ENCODE assay signal across 8 cellular contexts in the genomic region with DNA sequence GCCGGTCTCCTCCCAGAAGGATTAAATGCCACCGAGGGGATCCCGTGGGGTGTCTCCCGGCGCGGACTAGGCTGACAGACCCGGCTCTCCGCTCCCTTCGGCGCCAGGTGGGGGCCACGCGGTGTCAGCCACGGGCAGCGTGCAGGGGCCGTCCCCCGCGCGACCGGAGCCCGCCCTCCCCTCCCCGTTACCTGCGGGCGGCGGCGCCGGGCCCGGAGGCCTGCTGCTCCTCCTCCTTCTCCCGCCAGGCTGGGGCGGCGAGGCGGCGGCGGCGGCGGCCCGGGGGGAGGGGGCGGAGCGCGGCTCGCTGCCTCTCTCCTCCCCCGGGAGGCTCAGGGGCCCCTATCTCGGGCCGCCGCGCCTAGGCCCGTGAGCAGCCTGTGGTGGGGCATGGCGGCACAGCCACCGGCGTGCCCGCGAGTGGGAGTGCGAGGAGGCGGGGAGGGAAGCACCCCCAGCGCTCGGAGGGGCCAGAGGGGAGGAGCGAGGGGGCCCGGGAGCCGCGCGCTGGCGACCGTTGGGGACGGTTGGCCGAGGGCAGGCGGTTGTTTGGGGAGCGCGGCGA. TPM values are rescaled to one million over a fixed set of nuclear protein-coding genes. Genes with fewer than 3 reads are reported as not detected.
A peak's percentile ranks its signal among the peaks of the same experiment; 100 is the strongest.
DNase-seq lines count a peak whose midpoint lies in the region; ATAC-seq and TF ChIP-seq lines count a peak whose summit lies in the region.

No MANE protein-coding gene starts in this region.

- no peak overlapping the region for H2AFZ ChIP-seq in GM23338

- H3K36me3 Mint-ChIP-seq in GM23338 (ENCODE audit: low read depth), result peaks cover 10% of the 10 kb centered on the region
- H3K36me3 Mint-ChIP-seq in WTC11, result peaks cover 9% of the 10 kb centered on the region

- H3K4me2 ChIP-seq in GM23338, result peak overlapping the region; percentile 82

- H3K4me1 Mint-ChIP-seq in GM23338 (peaks cover 53% of the 10 kb centered on the region), WTC11 (peaks cover 61% of the 10 kb centered on the region)

- H3K27ac Mint-ChIP-seq in GM23338, result peak overlapping the region; percentile 22; the same call in 1 of the 2 replicates
- H3K27ac Mint-ChIP-seq in WTC11, result no peak overlapping the region

- H3K4me3 Mint-ChIP-seq in GM23338, result peak overlapping the region; percentile 90
- peak overlapping the region; percentile 88 for H3K4me3 Mint-ChIP-seq in WTC11

- POLR2A ChIA-PET in WTC11 (lab: Charles Lee), result interaction anchor here (1.0 kb wide), 1 partner anchor 70 kb away, joined by 4 read pairs; no protein-coding TSS in a partner anchor

- H3K36me3 ChIP-seq in GM23338 (ENCODE audit: insufficient read depth) (no peaks in the 10 kb centered on the region), kidney epithelial cell (ENCODE audit: control insufficient read depth, insufficient read depth, low read length) (no peaks in the 10 kb centered on the region)

- H3F3A ChIP-seq in GM23338 (replicated peaks; ENCODE audit: low read depth), result peaks cover 5% of the 10 kb centered on the region; the same call in 1 of the 2 replicates

- peaks cover 3% of the 10 kb centered on the region for H3K9me3 Mint-ChIP-seq in GM23338
- peaks cover 3% of the 10 kb centered on the region for H3K9me3 Mint-ChIP-seq in WTC11

- CTCF ChIA-PET in WTC11 (lab: Charles Lee), result interaction anchor here (0.6 to 1.0 kb wide), 5 partner anchors 23 to 469 kb away, joined by 3 to 5 read pairs (median 3); no protein-coding TSS in a partner anchor

- peak; percentile 55 for ATAC-seq in GM23338
- peak; percentile 31 for ATAC-seq in WTC11

- H3K79me2 ChIP-seq in GM23338 (replicated peaks; ENCODE audit: insufficient read depth), result peaks cover 47% of the 10 kb centered on the region

- H3K27ac ChIP-seq in GM23338 (ENCODE audit: low read depth), result peak overlapping the region; percentile 76; the same call in 1 of the 2 replicates

- peak overlapping the region; percentile 96 for H3K4me3 ChIP-seq in GM12865 (ENCODE audit: low read depth, low read length)
- H3K4me3 ChIP-seq in GM23338, result peak overlapping the region; percentile 61
- peak overlapping the region; percentile 77 for H3K4me3 ChIP-seq in LNCaP clone FGC (ENCODE audit: low read depth, low read length)
- peak overlapping the region; percentile 85 for H3K4me3 ChIP-seq in cardiac fibroblast (replicated peaks in 1 of 2; ENCODE audit: low read depth in 2 of 2, low read length in 2 of 2)
- H3K4me3 ChIP-seq in kidney epithelial cell (ENCODE audit: low read depth, low read length), result peak overlapping the region; percentile 91

- no peak for DNase-seq in GM12865 (ENCODE audit: low read depth)
- DNase-seq in GM23338 (ENCODE audit: low spot score), result peak; percentile 56
- no peak for DNase-seq in LNCaP clone FGC (ENCODE audit: low read depth)
- DNase-seq in WTC11 (ENCODE audit: low spot score), result peak; percentile 57
- peak; percentile 37 to 57 for DNase-seq in cardiac fibroblast (ENCODE audit: low read depth in 2 of 2)
- no peak for DNase-seq in kidney epithelial cell (ENCODE audit: low read depth)
- DNase-seq in stimulated activated CD4-positive, alpha-beta T cell treated with anti-CD3 and anti-CD28 coated beads, Interleukin-1b, Interleukin-23, amount 100 ng/mL, for 1 hour (ENCODE audit: low read depth in 2 of 2), result peak; percentile 33 to 40
- no peak for DNase-seq in NCI-H1694 treated with DMSO at 0.1 percent for 48 hours (lab: John Stamatoyannopoulos, UW)

- H3K27me3 Mint-ChIP-seq in GM23338 (ENCODE audit: insufficient read depth, low read depth, poor library complexity), result peaks cover 4% of the 10 kb centered on the region
- H3K27me3 Mint-ChIP-seq in WTC11 (ENCODE audit: low read depth), result no peaks in the 10 kb centered on the region

- no peak for TF ChIP-seq CTCF in GM12865 (IDR thresholded peaks at IDR 0.05; ENCODE audit: insufficient read depth, low read depth, low read length, missing control alignments)
- TF ChIP-seq CTCF in GM23338 (conservative IDR thresholded peaks at IDR 0.05; ENCODE audit: low read depth in 2 of 2), result no peak
- TF ChIP-seq CTCF in LNCaP clone FGC (IDR thresholded peaks at IDR 0.05; ENCODE audit: control insufficient read depth, extremely low read depth, insufficient read depth), result no peak
- TF ChIP-seq CTCF in WTC11 (IDR thresholded peaks at IDR 0.05), result no peak
- no peak for TF ChIP-seq CTCF in cardiac fibroblast (IDR thresholded peaks at IDR 0.05; ENCODE audit: low read depth, low read length)
- TF ChIP-seq CTCF in kidney epithelial cell (IDR thresholded peaks at IDR 0.05; ENCODE audit: insufficient read depth, low read length, poor library complexity, severe bottlenecking), result no peak

- H3K9me2 ChIP-seq in GM23338 (ENCODE audit: insufficient read depth), result no peaks in the 10 kb centered on the region

- no peaks in the 10 kb centered on the region for H3K27me3 ChIP-seq in GM23338 (ENCODE audit: insufficient read depth)
- no peaks in the 10 kb centered on the region for H3K27me3 ChIP-seq in kidney epithelial cell (ENCODE audit: control insufficient read depth, insufficient read depth, low read length)

- H4K20me1 ChIP-seq in GM23338 (replicated peaks; ENCODE audit: insufficient read depth), result no peaks in the 10 kb centered on the region; the same call in 1 of the 2 replicates

- H3K4me1 ChIP-seq in GM23338 (ENCODE audit: insufficient read depth), result peaks cover 60% of the 10 kb centered on the region

TF ChIP-seq in GM23338, 12 proteins besides CTCF, POLR2A, EP300 and RAD21:
- TF ChIP-seq, protein P1, sequence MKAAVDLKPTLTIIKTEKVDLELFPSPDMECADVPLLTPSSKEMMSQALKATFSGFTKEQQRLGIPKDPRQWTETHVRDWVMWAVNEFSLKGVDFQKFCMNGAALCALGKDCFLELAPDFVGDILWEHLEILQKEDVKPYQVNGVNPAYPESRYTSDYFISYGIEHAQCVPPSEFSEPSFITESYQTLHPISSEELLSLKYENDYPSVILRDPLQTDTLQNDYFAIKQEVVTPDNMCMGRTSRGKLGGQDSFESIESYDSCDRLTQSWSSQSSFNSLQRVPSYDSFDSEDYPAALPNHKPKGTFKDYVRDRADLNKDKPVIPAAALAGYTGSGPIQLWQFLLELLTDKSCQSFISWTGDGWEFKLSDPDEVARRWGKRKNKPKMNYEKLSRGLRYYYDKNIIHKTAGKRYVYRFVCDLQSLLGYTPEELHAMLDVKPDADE (IDR thresholded peaks at IDR 0.05), result no peak
- no peak for TF ChIP-seq STAT1 (IDR thresholded peaks at IDR 0.05; ENCODE audit: unreplicated experiment)

TF ChIP-seq in WTC11, 78 proteins besides CTCF, POLR2A, EP300 and RAD21 (continues in another document):
- TF ChIP-seq OVOL2 (CRISPR knock-in tag; IDR thresholded peaks at IDR 0.05; ENCODE audit: borderline replicate concordance), result no peak
- no peak; the same call in 1 of the 2 replicates for TF ChIP-seq ZNF232 (CRISPR knock-in tag; IDR thresholded peaks at IDR 0.05)
- no peak for TF ChIP-seq ZNF121 (CRISPR knock-in tag; IDR thresholded peaks at IDR 0.05)
- no peak for TF ChIP-seq SP1 (CRISPR knock-in tag; conservative IDR thresholded peaks at IDR 0.05)
- no peak for TF ChIP-seq FOXJ3 (CRISPR knock-in tag; IDR thresholded peaks at IDR 0.05; ENCODE audit: borderline replicate concordance)
- TF ChIP-seq, protein P2, sequence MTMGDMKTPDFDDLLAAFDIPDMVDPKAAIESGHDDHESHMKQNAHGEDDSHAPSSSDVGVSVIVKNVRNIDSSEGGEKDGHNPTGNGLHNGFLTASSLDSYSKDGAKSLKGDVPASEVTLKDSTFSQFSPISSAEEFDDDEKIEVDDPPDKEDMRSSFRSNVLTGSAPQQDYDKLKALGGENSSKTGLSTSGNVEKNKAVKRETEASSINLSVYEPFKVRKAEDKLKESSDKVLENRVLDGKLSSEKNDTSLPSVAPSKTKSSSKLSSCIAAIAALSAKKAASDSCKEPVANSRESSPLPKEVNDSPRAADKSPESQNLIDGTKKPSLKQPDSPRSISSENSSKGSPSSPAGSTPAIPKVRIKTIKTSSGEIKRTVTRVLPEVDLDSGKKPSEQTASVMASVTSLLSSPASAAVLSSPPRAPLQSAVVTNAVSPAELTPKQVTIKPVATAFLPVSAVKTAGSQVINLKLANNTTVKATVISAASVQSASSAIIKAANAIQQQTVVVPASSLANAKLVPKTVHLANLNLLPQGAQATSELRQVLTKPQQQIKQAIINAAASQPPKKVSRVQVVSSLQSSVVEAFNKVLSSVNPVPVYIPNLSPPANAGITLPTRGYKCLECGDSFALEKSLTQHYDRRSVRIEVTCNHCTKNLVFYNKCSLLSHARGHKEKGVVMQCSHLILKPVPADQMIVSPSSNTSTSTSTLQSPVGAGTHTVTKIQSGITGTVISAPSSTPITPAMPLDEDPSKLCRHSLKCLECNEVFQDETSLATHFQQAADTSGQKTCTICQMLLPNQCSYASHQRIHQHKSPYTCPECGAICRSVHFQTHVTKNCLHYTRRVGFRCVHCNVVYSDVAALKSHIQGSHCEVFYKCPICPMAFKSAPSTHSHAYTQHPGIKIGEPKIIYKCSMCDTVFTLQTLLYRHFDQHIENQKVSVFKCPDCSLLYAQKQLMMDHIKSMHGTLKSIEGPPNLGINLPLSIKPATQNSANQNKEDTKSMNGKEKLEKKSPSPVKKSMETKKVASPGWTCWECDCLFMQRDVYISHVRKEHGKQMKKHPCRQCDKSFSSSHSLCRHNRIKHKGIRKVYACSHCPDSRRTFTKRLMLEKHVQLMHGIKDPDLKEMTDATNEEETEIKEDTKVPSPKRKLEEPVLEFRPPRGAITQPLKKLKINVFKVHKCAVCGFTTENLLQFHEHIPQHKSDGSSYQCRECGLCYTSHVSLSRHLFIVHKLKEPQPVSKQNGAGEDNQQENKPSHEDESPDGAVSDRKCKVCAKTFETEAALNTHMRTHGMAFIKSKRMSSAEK (CRISPR knock-in tag; IDR thresholded peaks at IDR 0.05; ENCODE audit: borderline replicate concordance), result no peak
- TF ChIP-seq, protein P3, sequence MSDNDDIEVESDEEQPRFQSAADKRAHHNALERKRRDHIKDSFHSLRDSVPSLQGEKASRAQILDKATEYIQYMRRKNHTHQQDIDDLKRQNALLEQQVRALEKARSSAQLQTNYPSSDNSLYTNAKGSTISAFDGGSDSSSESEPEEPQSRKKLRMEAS (CRISPR knock-in tag; IDR thresholded peaks at IDR 0.05), result peak; percentile 67; the same call in 1 of the 2 replicates
- TF ChIP-seq, protein P4, sequence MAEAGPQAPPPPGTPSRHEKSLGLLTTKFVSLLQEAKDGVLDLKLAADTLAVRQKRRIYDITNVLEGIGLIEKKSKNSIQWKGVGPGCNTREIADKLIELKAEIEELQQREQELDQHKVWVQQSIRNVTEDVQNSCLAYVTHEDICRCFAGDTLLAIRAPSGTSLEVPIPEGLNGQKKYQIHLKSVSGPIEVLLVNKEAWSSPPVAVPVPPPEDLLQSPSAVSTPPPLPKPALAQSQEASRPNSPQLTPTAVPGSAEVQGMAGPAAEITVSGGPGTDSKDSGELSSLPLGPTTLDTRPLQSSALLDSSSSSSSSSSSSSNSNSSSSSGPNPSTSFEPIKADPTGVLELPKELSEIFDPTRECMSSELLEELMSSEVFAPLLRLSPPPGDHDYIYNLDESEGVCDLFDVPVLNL (CRISPR knock-in tag; IDR thresholded peaks at IDR 0.05; ENCODE audit: borderline replicate concordance, low read depth), result no peak

RNA-seq across cellular contexts. Expression of a gene that starts 0.5 kb away (rescaled TPM):
- 102 and 104 TPM in 2 replicates for total RNA-seq in GM23338 (2014; rRNA removed; shearing (Covaris generic))
- polyA plus RNA-seq in GM23338 (2016; fragmentation: Nextera tagmentation; extraction: Ambion mirVana), result 57.9 and 61.2 TPM in 2 replicates
- total RNA-seq in WTC11 (2021), result 87.5 to 107 TPM (median 89.5 TPM) in 3 replicates
- total RNA-seq in kidney epithelial cell, result 18.8 and 19.6 TPM in 2 replicates

Comparison
In these comparisons a context has a peak if more than half of its experiments do, and no peak if none do; other contexts are left out.
1. DNase-seq: peak in GM23338 (single experiment), WTC11 (single experiment), cardiac fibroblast (2 of 2) and stimulated activated CD4-positive, alpha-beta T cell treated with anti-CD3 and anti-CD28 coated beads, Interleukin-1b, Interleukin-23, amount 100 ng/mL, for 1 hour (2 of 2); none in GM12865 (single experiment), LNCaP clone FGC (single experiment), kidney epithelial cell (single experiment) and NCI-H1694 treated with DMSO at 0.1 percent for 48 hours (single experiment).
2. Peak in every context shown above with its lines, with median percentiles within 50 percentile points of each other: H3K4me3 ChIP-seq.